Comparison of ENCODE assay signal across 9 cellular contexts in genomic region chr13:61954092-61954491, GRCh38.
DNase-seq lines count a peak whose midpoint lies in the region; ATAC-seq and TF ChIP-seq lines count a peak whose summit lies in the region.
"Had no signal": no experiment of that assay in that cellular context is flagged by ENCODE, and none has a peak within 500 bp of the region (broad histone marks: within the 10 kb centered on the region; RNA-seq: fewer than 3 reads in every experiment).

No MANE protein-coding gene starts in this region.

- ATAC-seq in HG03139 (IDR thresholded peaks at IDR 0.05; ENCODE audit: unreplicated experiment) (no peak), HG03457 (IDR thresholded peaks at IDR 0.05; ENCODE audit: unreplicated experiment) (no peak)

- peak; percentile 53 for DNase-seq in DMS 273 (lab: John Stamatoyannopoulos, UW; ENCODE audit: unreplicated experiment)
- no peak for DNase-seq in DMS 273 treated with DMSO at 0.1 percent for 48 hours (lab: John Stamatoyannopoulos, UW)
- peak; percentile 10 for DNase-seq in NCI-H526 treated with DMSO at 0.1 percent for 48 hours (lab: John Stamatoyannopoulos, UW)
- peak; percentile 40 for DNase-seq in choroid plexus epithelial cell (ENCODE audit: low read depth)
- DNase-seq in pons (ENCODE audit: low spot score), result peak; percentile 76
- no peak for DNase-seq in dermis blood vessel endothelial cell
- DNase-seq: activated CD4-positive, alpha-beta memory T cell treated with anti-CD3 and anti-CD28 coated beads, Interleukin-2, amount 10 ng/mL, durations not matched to agents 7 days and 5 days had no signal

- H3K4me3 ChIP-seq in choroid plexus epithelial cell (ENCODE audit: low read depth, low read length), result no peak overlapping the region

- peak; percentile 38 for TF ChIP-seq CTCF in choroid plexus epithelial cell (conservative IDR thresholded peaks at IDR 0.05; ENCODE audit: low read depth, low read length)

Comparison
In these comparisons a context has a peak if more than half of its experiments do, and no peak if none do; other contexts are left out.
1. DNase-seq: peak in DMS 273 (single experiment), NCI-H526 treated with DMSO at 0.1 percent for 48 hours (single experiment), choroid plexus epithelial cell (single experiment) and pons (single experiment); none in DMS 273 treated with DMSO at 0.1 percent for 48 hours (single experiment) and dermis blood vessel endothelial cell (single experiment).